In genomic region chr7:101725911-101726310, GRCh38 we compare ENCODE assay signal across 29 cellular contexts.
"Had no signal": no experiment of that assay in that cellular context is flagged by ENCODE, and none has a peak within 500 bp of the region (broad histone marks: within the 10 kb centered on the region; RNA-seq: fewer than 3 reads in every experiment).

No MANE protein-coding gene starts in this region.

- ATAC-seq: activated T-cell treated with anti-CD3 and anti-CD28 coated beads, Interleukin-2, amount 50 U/mL, for 4 hours; activated T-helper 17 cell treated with anti-CD3 and anti-CD28 coated beads, Interleukin-2, amount 50 U/mL, for 72 hours; esophagus mucosa; foreskin keratinocyte; heart left ventricle; left colon; naive thymus-derived CD4-positive, alpha-beta T cell; upper lobe of right lung; WTC11 had no signal

- DNase-seq: activated CD4-positive, alpha-beta memory T cell treated with anti-CD3 and anti-CD28 coated beads, Interleukin-2, amount 10 ng/mL, durations not matched to agents 7 days and 5 days; activated CD4-positive, alpha-beta T cell treated with anti-CD3 and anti-CD28 coated beads for 1 hour; activated CD4-positive, alpha-beta T cell treated with anti-CD3 and anti-CD28 coated beads, Interleukin-2, amount 10 ng/mL, durations not matched to agents 7 days and 5 days; activated gamma-delta T cell treated with Interleukin-2 at 50 U/mL for 16 hours; activated naive CD4-positive, alpha-beta T cell treated with anti-CD3 and anti-CD28 coated beads, Interleukin-2, amount 50 U/mL, for 16 hours; activated T-cell treated with anti-CD3 and anti-CD28 coated beads, Interleukin-2, amount 50 U/mL, for 4 hours; amniotic stem cell; central memory CD4-positive, alpha-beta T cell; endodermal cell; foreskin keratinocyte; heart left ventricle; hypothalamus; immature natural killer cell; kidney; left colon; mammary epithelial cell; naive thymus-derived CD4-positive, alpha-beta T cell; nucleus accumbens; spleen; stimulated activated naive CD4-positive, alpha-beta T cell; tibial artery; upper lobe of right lung had no signal

- FAIRE-seq: kidney had no signal

- H3K4me3 ChIP-seq: breast epithelium, heart left ventricle, right atrium auricular region, spleen, suprapubic skin, tibial artery, upper lobe of right lung had no signal

- H2AFZ ChIP-seq: parathyroid adenoma had no signal

- H3K79me2 ChIP-seq: parathyroid adenoma had no signal

- H3K4me1 ChIP-seq: breast epithelium, foreskin keratinocyte, heart left ventricle, parathyroid adenoma, right atrium auricular region, suprapubic skin, tibial artery, upper lobe of right lung had no signal

- H3K9me3 ChIP-seq: breast epithelium, right atrium auricular region, suprapubic skin, tibial artery, upper lobe of right lung had no signal

- H3K36me3 ChIP-seq: breast epithelium, heart left ventricle, right atrium auricular region, spleen, suprapubic skin, tibial artery, upper lobe of right lung had no signal

- H3K9ac ChIP-seq: parathyroid adenoma had no signal

- H3K27me3 ChIP-seq: foreskin keratinocyte, right atrium auricular region, upper lobe of right lung had no signal

- H3K27ac ChIP-seq: breast epithelium, foreskin keratinocyte, heart left ventricle, parathyroid adenoma, right atrium auricular region, spleen, suprapubic skin, tibial artery, upper lobe of right lung had no signal
